15 cellular contexts compared by ENCODE assay signal in genomic region chr16:75236232-75236631, GRCh38.
DNase-seq lines count a peak whose midpoint lies in the region; ATAC-seq and TF ChIP-seq lines count a peak whose summit lies in the region.
"Had no signal": no experiment of that assay in that cellular context is flagged by ENCODE, and none has a peak within 500 bp of the region (broad histone marks: within the 10 kb centered on the region; RNA-seq: fewer than 3 reads in every experiment).

No MANE protein-coding gene starts in this region.

- ATAC-seq in activated naive CD8-positive, alpha-beta T cell treated with anti-CD3 and anti-CD28 coated beads, Interleukin-2, amount 50 U/mL, for 24 hours: peak; percentile 50
- no peak for ATAC-seq in HG03460 (IDR thresholded peaks at IDR 0.05; ENCODE audit: unreplicated experiment)
- ATAC-seq: lower lobe of right lung had no signal

- no peak for TF ChIP-seq CTCF in nephron (IDR thresholded peaks at IDR 0.05; ENCODE audit: unreplicated experiment in 3 of 3)
- TF ChIP-seq CTCF in WERI-Rb-1 (IDR thresholded peaks at IDR 0.05; ENCODE audit: low read depth, low read length): no peak

- H3K27ac Mint-ChIP-seq in activated naive CD8-positive, alpha-beta T cell treated with anti-CD3 and anti-CD28 coated beads, Interleukin-2, amount 50 U/mL, for 24 hours: peak overlapping the region; percentile 5
- peak overlapping the region; percentile 17 to 71 (median 36) for H3K27ac Mint-ChIP-seq in nephron
- H3K27ac Mint-ChIP-seq: dendritic cell treated with granulocyte-macrophage colony-stimulating factor and Interleukin-4, amounts not matched to agents 40 ng/mL and 50 ng/mL, for 4 days had no signal

- no peaks in the 10 kb centered on the region for H3K36me3 Mint-ChIP-seq in activated naive CD8-positive, alpha-beta T cell treated with anti-CD3 and anti-CD28 coated beads, Interleukin-2, amount 50 U/mL, for 24 hours (ENCODE audit: low read depth)
- peaks cover 39% of the 10 kb centered on the region for H3K36me3 Mint-ChIP-seq in nephron (ENCODE audit: low read depth)
- H3K36me3 Mint-ChIP-seq: naive B cell had no signal

- peaks cover 9% of the 10 kb centered on the region for H3K4me1 Mint-ChIP-seq in activated naive CD8-positive, alpha-beta T cell treated with anti-CD3 and anti-CD28 coated beads, Interleukin-2, amount 50 U/mL, for 24 hours
- peaks cover 39% of the 10 kb centered on the region for H3K4me1 Mint-ChIP-seq in nephron

- peak; percentile 30 for DNase-seq in stimulated activated CD4-positive, alpha-beta T cell treated with anti-CD3 and anti-CD28 coated beads, Interleukin-4, amount 100 ng/mL, for 24 hours
- no peak for DNase-seq in stimulated activated CD4-positive, alpha-beta T cell treated with anti-CD3 and anti-CD28 coated beads, Interleukin-2, amount 100 ng/mL, for 48 hours
- peak; percentile 37 for DNase-seq in activated naive CD8-positive, alpha-beta T cell treated with anti-CD3 and anti-CD28 coated beads, Interleukin-2, amount 50 U/mL, for 24 hours
- no peak for DNase-seq in WERI-Rb-1
- DNase-seq in HUDEP-2 (lab: John Stamatoyannopoulos, UW; ENCODE audit: unreplicated experiment in 76 of 76): no peak
- DNase-seq: erythroblast, naive B cell, NCI-H2029, NCI-H446 treated with DMSO at 0.1 percent for 48 hours, SHP77 had no signal

- H3K9me3 Mint-ChIP-seq in activated naive CD8-positive, alpha-beta T cell treated with anti-CD3 and anti-CD28 coated beads, Interleukin-2, amount 50 U/mL, for 24 hours: no peaks in the 10 kb centered on the region
- no peaks in the 10 kb centered on the region for H3K9me3 Mint-ChIP-seq in nephron
- H3K9me3 Mint-ChIP-seq: dendritic cell treated with granulocyte-macrophage colony-stimulating factor and Interleukin-4, amounts not matched to agents 40 ng/mL and 50 ng/mL, for 4 days; naive B cell had no signal

- H3K4me3 ChIP-seq in WERI-Rb-1 (ENCODE audit: low read depth, low read length): no peak overlapping the region
- H3K4me3 ChIP-seq: ascending aorta, lower lobe of right lung had no signal

- peaks cover 59% of the 10 kb centered on the region for H3K36me3 ChIP-seq in WERI-Rb-1

- peaks cover 4% of the 10 kb centered on the region for H3K27me3 Mint-ChIP-seq in activated naive CD8-positive, alpha-beta T cell treated with anti-CD3 and anti-CD28 coated beads, Interleukin-2, amount 50 U/mL, for 24 hours
- H3K27me3 Mint-ChIP-seq in nephron (ENCODE audit: low read depth): peaks cover 3% of the 10 kb centered on the region

- H3K9me3 ChIP-seq in WERI-Rb-1 (ENCODE audit: severe bottlenecking): no peaks in the 10 kb centered on the region
- H3K9me3 ChIP-seq: ascending aorta, lower lobe of right lung had no signal

- no peaks in the 10 kb centered on the region for H3K27me3 ChIP-seq in WERI-Rb-1 (ENCODE audit: insufficient read depth, low read depth, severe bottlenecking)
- H3K27me3 ChIP-seq: ascending aorta had no signal

- H3K27ac ChIP-seq in WERI-Rb-1: no peak overlapping the region
- H3K27ac ChIP-seq: lower lobe of right lung had no signal

- H3K4me3 Mint-ChIP-seq in activated naive CD8-positive, alpha-beta T cell treated with anti-CD3 and anti-CD28 coated beads, Interleukin-2, amount 50 U/mL, for 24 hours: no peak overlapping the region
- H3K4me3 Mint-ChIP-seq in nephron: no peak overlapping the region
- H3K4me3 Mint-ChIP-seq: dendritic cell treated with granulocyte-macrophage colony-stimulating factor and Interleukin-4, amounts not matched to agents 40 ng/mL and 50 ng/mL, for 4 days; naive B cell had no signal

Comparison
In these comparisons a context has a peak if more than half of its experiments do, and no peak if none do; other contexts are left out.
1. DNase-seq: peak in stimulated activated CD4-positive, alpha-beta T cell treated with anti-CD3 and anti-CD28 coated beads, Interleukin-4, amount 100 ng/mL, for 24 hours (single experiment) and activated naive CD8-positive, alpha-beta T cell treated with anti-CD3 and anti-CD28 coated beads, Interleukin-2, amount 50 U/mL, for 24 hours (single experiment); none in stimulated activated CD4-positive, alpha-beta T cell treated with anti-CD3 and anti-CD28 coated beads, Interleukin-2, amount 100 ng/mL, for 48 hours (0 of 2), WERI-Rb-1 (single experiment) and HUDEP-2 (0 of 76).